12 cellular contexts compared by ENCODE assay signal in the genomic region with DNA sequence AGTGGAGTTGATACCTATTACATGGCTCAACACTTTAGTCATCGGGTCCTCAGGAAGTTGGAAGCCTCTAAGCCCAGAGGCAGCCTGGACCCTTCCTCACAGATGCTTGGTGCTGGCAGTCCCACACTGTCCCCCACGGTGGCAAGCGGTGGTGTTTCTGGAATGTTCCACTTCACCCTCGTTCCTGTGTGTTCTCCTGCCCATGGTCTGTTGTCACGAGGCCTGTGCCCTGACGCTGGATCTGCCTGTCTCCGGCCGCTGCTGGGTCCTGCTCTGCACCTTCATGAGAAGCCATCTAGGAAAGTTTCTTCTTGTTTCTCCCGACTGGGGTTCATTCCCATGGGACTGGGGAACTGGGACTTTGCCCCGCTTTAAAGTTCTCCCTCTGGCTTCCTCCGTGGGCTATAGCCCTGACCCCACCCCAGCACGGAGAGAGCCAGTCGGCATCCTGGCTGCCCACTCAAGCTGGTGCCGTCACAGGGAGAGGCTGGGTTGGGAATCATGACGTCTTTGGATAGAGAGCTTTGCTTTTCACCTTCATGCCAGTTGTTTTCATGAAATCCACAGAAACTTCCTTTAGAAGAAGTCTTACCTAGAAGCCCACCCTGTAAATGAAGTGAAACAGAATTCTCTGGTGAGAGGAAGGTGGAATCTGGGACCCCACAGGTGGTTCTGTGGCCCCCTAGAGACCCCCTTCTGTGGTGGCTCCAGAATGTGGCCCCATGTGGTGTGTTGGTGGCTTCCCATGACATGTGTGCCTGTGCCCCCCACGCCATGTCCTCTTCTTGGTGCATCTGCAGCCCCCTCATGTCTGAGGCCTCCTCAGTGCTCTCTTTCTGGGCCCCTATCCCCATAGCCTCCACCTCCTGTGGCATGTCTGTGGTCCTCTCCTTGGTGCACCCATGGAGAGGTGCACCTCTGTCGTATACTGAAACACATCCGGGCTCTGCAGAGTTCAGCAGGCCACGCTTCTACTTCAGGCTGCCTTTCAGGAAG. TPM values are rescaled to one million over a fixed set of nuclear protein-coding genes. Genes with fewer than 3 reads are reported as not detected.
"Had no signal": no experiment of that assay in that cellular context is flagged by ENCODE, and none has a peak within 500 bp of the region (broad histone marks: within the 10 kb centered on the region; RNA-seq: fewer than 3 reads in every experiment).

No MANE protein-coding gene starts in this region.

- DNase-seq: activated CD4-positive, alpha-beta T cell treated with anti-CD3 and anti-CD28 coated beads, Interleukin-2, amount 50 U/mL, for 48 hours; activated naive CD4-positive, alpha-beta T cell treated with Interleukin-2 at 50 U/mL for 16 hours; erythroblast; gastrocnemius medialis; heart right ventricle; left colon; retina; stomach had no signal

- H3K4me1 ChIP-seq: ascending aorta, gastrocnemius medialis, stomach, uterus had no signal

- H3K36me3 ChIP-seq: ascending aorta, gastrocnemius medialis, heart right ventricle, stomach, uterus had no signal

- H3K9me3 ChIP-seq: ascending aorta, gastrocnemius medialis, heart right ventricle, stomach, uterus had no signal

- H3K27ac ChIP-seq: ascending aorta, dorsolateral prefrontal cortex, gastrocnemius medialis, heart right ventricle, skin epidermis, stomach, uterus had no signal

- H3K4me3 ChIP-seq: ascending aorta, dorsolateral prefrontal cortex, gastrocnemius medialis, heart right ventricle, skin epidermis, stomach, uterus had no signal

- H3K27me3 ChIP-seq: ascending aorta, uterus had no signal

RNA-seq across cellular contexts. Expression of gene TRIP13, which starts 43.8 kb away (rescaled TPM):
- total RNA-seq: ascending aorta had no signal
